ENCODE assay signal across 1 cellular context in the genomic region with DNA sequence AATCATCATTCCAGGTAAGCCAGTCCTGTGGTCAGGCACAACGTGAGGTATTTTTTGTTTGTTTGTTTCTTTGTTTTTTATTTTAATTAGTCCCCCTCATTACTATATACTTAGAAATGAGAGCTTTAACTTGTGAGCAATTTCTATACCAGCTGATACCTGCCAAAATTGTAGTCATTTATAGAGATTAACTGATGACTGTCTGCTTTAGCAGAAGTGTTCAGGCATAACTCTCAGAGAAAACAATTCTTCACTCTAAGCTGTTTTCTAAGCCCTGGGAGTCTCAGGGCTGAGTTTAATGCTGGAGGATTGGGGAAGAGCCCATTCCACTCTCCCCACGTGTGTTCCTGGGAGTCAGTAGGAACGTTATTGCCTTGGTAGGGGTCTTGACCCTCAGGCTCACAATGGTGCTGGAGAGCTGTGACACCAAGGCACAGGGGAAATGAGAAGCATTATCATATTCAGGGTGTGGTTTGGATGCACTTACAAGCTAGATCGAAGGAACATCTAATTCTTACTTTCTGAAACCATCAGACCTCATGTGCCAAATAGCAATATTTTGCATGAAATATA.
TF ChIP-seq lines count a peak whose summit lies in the region.

No MANE protein-coding gene starts in this region.

TF ChIP-seq in HCT116, 20 proteins besides CTCF, POLR2A, EP300 and RAD21 (continued from another document):
- TF ChIP-seq EZH2 (IDR thresholded peaks at IDR 0.05) = no peak
- no peak for TF ChIP-seq EGR1 (IDR thresholded peaks at IDR 0.05; ENCODE audit: low read depth)
- TF ChIP-seq ELF1 (IDR thresholded peaks at IDR 0.05; ENCODE audit: borderline replicate concordance, low read depth) = no peak
- TF ChIP-seq TCF7L2 (IDR thresholded peaks at IDR 0.05; ENCODE audit: borderline replicate concordance, extremely low read depth, insufficient read depth, insufficient read length) = no peak
- TF ChIP-seq SIN3A (IDR thresholded peaks at IDR 0.05; ENCODE audit: low read depth) = no peak
- TF ChIP-seq REST (IDR thresholded peaks at IDR 0.05; ENCODE audit: low read depth) = no peak
- TF ChIP-seq FOSL1 (IDR thresholded peaks at IDR 0.05; ENCODE audit: low read depth) = no peak
- TF ChIP-seq ZNF274 (IDR thresholded peaks at IDR 0.05; ENCODE audit: low read depth, low read length) = no peak
- TF ChIP-seq ATF3 (IDR thresholded peaks at IDR 0.05) = no peak
- no peak for TF ChIP-seq JUND (IDR thresholded peaks at IDR 0.05)
- TF ChIP-seq YY1 (IDR thresholded peaks at IDR 0.05; ENCODE audit: extremely low read depth, insufficient replicate concordance, low read depth, low read length) = no peak
- TF ChIP-seq, protein P1, sequence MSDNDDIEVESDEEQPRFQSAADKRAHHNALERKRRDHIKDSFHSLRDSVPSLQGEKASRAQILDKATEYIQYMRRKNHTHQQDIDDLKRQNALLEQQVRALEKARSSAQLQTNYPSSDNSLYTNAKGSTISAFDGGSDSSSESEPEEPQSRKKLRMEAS (IDR thresholded peaks at IDR 0.05) = no peak
- TF ChIP-seq CBX3 (IDR thresholded peaks at IDR 0.05; ENCODE audit: low read depth) = no peak
- no peak for TF ChIP-seq CEBPB (IDR thresholded peaks at IDR 0.05; ENCODE audit: low read depth)
- TF ChIP-seq, protein P2, sequence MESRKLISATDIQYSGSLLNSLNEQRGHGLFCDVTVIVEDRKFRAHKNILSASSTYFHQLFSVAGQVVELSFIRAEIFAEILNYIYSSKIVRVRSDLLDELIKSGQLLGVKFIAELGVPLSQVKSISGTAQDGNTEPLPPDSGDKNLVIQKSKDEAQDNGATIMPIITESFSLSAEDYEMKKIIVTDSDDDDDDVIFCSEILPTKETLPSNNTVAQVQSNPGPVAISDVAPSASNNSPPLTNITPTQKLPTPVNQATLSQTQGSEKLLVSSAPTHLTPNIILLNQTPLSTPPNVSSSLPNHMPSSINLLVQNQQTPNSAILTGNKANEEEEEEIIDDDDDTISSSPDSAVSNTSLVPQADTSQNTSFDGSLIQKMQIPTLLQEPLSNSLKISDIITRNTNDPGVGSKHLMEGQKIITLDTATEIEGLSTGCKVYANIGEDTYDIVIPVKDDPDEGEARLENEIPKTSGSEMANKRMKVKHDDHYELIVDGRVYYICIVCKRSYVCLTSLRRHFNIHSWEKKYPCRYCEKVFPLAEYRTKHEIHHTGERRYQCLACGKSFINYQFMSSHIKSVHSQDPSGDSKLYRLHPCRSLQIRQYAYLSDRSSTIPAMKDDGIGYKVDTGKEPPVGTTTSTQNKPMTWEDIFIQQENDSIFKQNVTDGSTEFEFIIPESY (IDR thresholded peaks at IDR 0.05; ENCODE audit: extremely low read depth, insufficient replicate concordance, low read length) = no peak
- TF ChIP-seq SRF (IDR thresholded peaks at IDR 0.05; ENCODE audit: low read depth) = no peak
